8 cellular contexts compared by ENCODE assay signal in genomic region chr22:31537019-31537535, GRCh38. TPM values are rescaled to one million over a fixed set of nuclear protein-coding genes. Genes with fewer than 3 reads are reported as not detected.
DNase-seq lines count a peak whose midpoint lies in the region; ATAC-seq, FAIRE-seq and TF ChIP-seq lines count a peak whose summit lies in the region.

No MANE protein-coding gene starts in this region.

- H3K9me2 ChIP-seq in GM23338 (ENCODE audit: insufficient read depth): no peaks in the 10 kb centered on the region

- H3K27me3 Mint-ChIP-seq in GM23338 (ENCODE audit: insufficient read depth, low read depth, poor library complexity): peaks cover 5% of the 10 kb centered on the region
- no peaks in the 10 kb centered on the region for H3K27me3 Mint-ChIP-seq in activated CD8-positive, alpha-beta T cell treated with anti-CD3 and anti-CD28 coated beads, Interleukin-2, amount 10 ng/mL, durations not matched to agents 7 days and 5 days (ENCODE audit: low read depth)
- H3K27me3 Mint-ChIP-seq in naive thymus-derived CD8-positive, alpha-beta T cell: no peaks in the 10 kb centered on the region

- H3K4me1 Mint-ChIP-seq in GM23338: no peaks in the 10 kb centered on the region; the same call in 2 of the 3 replicates
- peaks cover 40% of the 10 kb centered on the region for H3K4me1 Mint-ChIP-seq in activated CD8-positive, alpha-beta T cell treated with anti-CD3 and anti-CD28 coated beads, Interleukin-2, amount 10 ng/mL, durations not matched to agents 7 days and 5 days (ENCODE audit: low read depth)
- peaks cover 13 to 36% (median 23%) of the 10 kb centered on the region in 4 donors for H3K4me1 Mint-ChIP-seq in naive thymus-derived CD8-positive, alpha-beta T cell

- H3K27ac ChIP-seq in GM23338 (ENCODE audit: low read depth): peak overlapping the region; percentile 68; the same call in 1 of the 2 replicates

- H3K36me3 Mint-ChIP-seq in GM23338 (ENCODE audit: low read depth): no peaks in the 10 kb centered on the region
- H3K36me3 Mint-ChIP-seq in activated CD8-positive, alpha-beta T cell treated with anti-CD3 and anti-CD28 coated beads, Interleukin-2, amount 10 ng/mL, durations not matched to agents 7 days and 5 days (ENCODE audit: low read depth): peaks cover 49% of the 10 kb centered on the region
- peaks cover 0 to 77% (median 8%) of the 10 kb centered on the region in 3 donors for H3K36me3 Mint-ChIP-seq in naive thymus-derived CD8-positive, alpha-beta T cell

- POLR2A ChIA-PET in activated CD8-positive, alpha-beta T cell treated with anti-CD3 and anti-CD28 coated beads, Interleukin-2, amount 10 ng/mL, durations not matched to agents 7 days and 5 days (lab: Charles Lee): interaction anchor here (1.2 kb wide), 1 partner anchor 41 kb away, joined by 4 read pairs; no protein-coding TSS in a partner anchor
- POLR2A ChIA-PET in naive thymus-derived CD8-positive, alpha-beta T cell (lab: Charles Lee): interaction anchor here (0.6 to 0.7 kb wide), 2 partner anchors 17 to 36 kb away, joined by 3 to 5 read pairs; no protein-coding TSS in a partner anchor

- H3F3A ChIP-seq in GM23338 (replicated peaks; ENCODE audit: low read depth): no peaks in the 10 kb centered on the region

- H3K4me1 ChIP-seq in GM23338 (ENCODE audit: insufficient read depth): no peaks in the 10 kb centered on the region

- H3K4me3 Mint-ChIP-seq in GM23338: no peak overlapping the region
- H3K4me3 Mint-ChIP-seq in activated CD8-positive, alpha-beta T cell treated with anti-CD3 and anti-CD28 coated beads, Interleukin-2, amount 10 ng/mL, durations not matched to agents 7 days and 5 days: no peak overlapping the region
- H3K4me3 Mint-ChIP-seq in naive thymus-derived CD8-positive, alpha-beta T cell: no peak overlapping the region

- 0 out of 2 replicates have a peak, but pooled peaks cover 3% of the 10 kb centered on the region for H4K20me1 ChIP-seq in GM23338 (replicated peaks; ENCODE audit: insufficient read depth)

- H3K36me3 ChIP-seq in GM23338 (ENCODE audit: insufficient read depth): no peaks in the 10 kb centered on the region

- no peak overlapping the region for H3K4me2 ChIP-seq in GM23338

- CTCF ChIA-PET in activated CD8-positive, alpha-beta T cell treated with anti-CD3 and anti-CD28 coated beads, Interleukin-2, amount 10 ng/mL, durations not matched to agents 7 days and 5 days (lab: Charles Lee): interaction anchor here (1.1 to 3.6 kb wide), 8 partner anchors 8 to 85 kb away, joined by 3 to 11 read pairs (median 4); no protein-coding TSS in a partner anchor

- no peak; the same call in 2 of the 3 replicates for ATAC-seq in GM23338
- peak; percentile 50 for ATAC-seq in activated CD8-positive, alpha-beta T cell treated with anti-CD3 and anti-CD28 coated beads, Interleukin-2, amount 10 ng/mL, durations not matched to agents 7 days and 5 days
- ATAC-seq in naive thymus-derived CD8-positive, alpha-beta T cell: no peak

- no peaks in the 10 kb centered on the region for H3K79me2 ChIP-seq in GM23338 (replicated peaks; ENCODE audit: insufficient read depth)

- no peak for TF ChIP-seq POLR2A in GM12891 (IDR thresholded peaks at IDR 0.05; ENCODE audit: low read depth, low read length)

- no peaks in the 10 kb centered on the region for H3K27me3 ChIP-seq in GM23338 (ENCODE audit: insufficient read depth)

- no peak overlapping the region for H3K4me3 ChIP-seq in GM23338

- no peak for DNase-seq in GM12891 (ENCODE audit: insufficient read length, low spot score)
- no peak for DNase-seq in GM23338 (ENCODE audit: low spot score)
- no peak for DNase-seq in activated CD8-positive, alpha-beta T cell treated with anti-CD3 and anti-CD28 coated beads, Interleukin-2, amount 10 ng/mL, durations not matched to agents 7 days and 5 days
- no peak for DNase-seq in naive thymus-derived CD8-positive, alpha-beta T cell
- no peak for DNase-seq in DMS79 (lab: John Stamatoyannopoulos, UW)
- no peak for DNase-seq in Kasumi-1 (lab: John Stamatoyannopoulos, UW)
- no peak for DNase-seq in T1000 (lab: John Stamatoyannopoulos, UW)
- no peak for DNase-seq in SKM-1 (lab: John Stamatoyannopoulos, UW; ENCODE audit: unreplicated experiment)

- no peak overlapping the region for H2AFZ ChIP-seq in GM23338

- no peak overlapping the region for H3K27ac Mint-ChIP-seq in GM23338
- H3K27ac Mint-ChIP-seq in activated CD8-positive, alpha-beta T cell treated with anti-CD3 and anti-CD28 coated beads, Interleukin-2, amount 10 ng/mL, durations not matched to agents 7 days and 5 days: peak overlapping the region; percentile 82
- H3K27ac Mint-ChIP-seq in naive thymus-derived CD8-positive, alpha-beta T cell: peak overlapping the region in 9 of 10 donors; percentile 11 to 82 (median 46)

- H3K9me3 Mint-ChIP-seq in GM23338: no peaks in the 10 kb centered on the region
- H3K9me3 Mint-ChIP-seq in activated CD8-positive, alpha-beta T cell treated with anti-CD3 and anti-CD28 coated beads, Interleukin-2, amount 10 ng/mL, durations not matched to agents 7 days and 5 days (ENCODE audit: insufficient read depth): no peaks in the 10 kb centered on the region
- no peaks in the 10 kb centered on the region for H3K9me3 Mint-ChIP-seq in naive thymus-derived CD8-positive, alpha-beta T cell

- no peak for TF ChIP-seq CTCF in GM23338 (conservative IDR thresholded peaks at IDR 0.05; ENCODE audit: low read depth in 2 of 2)

- FAIRE-seq in GM12891 (lab: Jason Lieb, UNC): peak; percentile 5

TF ChIP-seq in GM12891, 5 proteins besides CTCF, POLR2A, EP300 and RAD21:
- TF ChIP-seq PAX5 (IDR thresholded peaks at IDR 0.05; ENCODE audit: insufficient read depth, low read length, severe bottlenecking) (no peak), POU2F2 (IDR thresholded peaks at IDR 0.05; ENCODE audit: low read depth, low read length) (no peak), POLR2AphosphoS5 (IDR thresholded peaks at IDR 0.05; ENCODE audit: low read depth, low read length) (no peak), SPI1 (IDR thresholded peaks at IDR 0.05; ENCODE audit: low read depth, low read length) (no peak), TAF1 (IDR thresholded peaks at IDR 0.05; ENCODE audit: low read depth, low read length) (no peak)

TF ChIP-seq in GM23338, 12 proteins besides CTCF, POLR2A, EP300 and RAD21:
- no peak for TF ChIP-seq CREB1 (CRISPR knock-in tag; IDR thresholded peaks at IDR 0.05; ENCODE audit: low read depth)
- no peak for TF ChIP-seq ZNF114 (CRISPR knock-in tag; IDR thresholded peaks at IDR 0.05)

RNA-seq across cellular contexts. Expression of gene SFI1, which starts 40.7 kb away (rescaled TPM):
- 34.8 TPM for polyA plus RNA-seq in GM12891 (2012; ENCODE audit: low read depth, missing spikeins)
- 23.8 and 25.6 TPM in 2 replicates for total RNA-seq in GM23338 (2014; rRNA removed; shearing (Covaris generic))
- 16.7 and 17.4 TPM in 2 replicates for polyA plus RNA-seq in GM23338 (2016; fragmentation: Nextera tagmentation; extraction: Ambion mirVana)
- 100 to 1,000 TPM; 136 to 141 TPM for total RNA-seq in activated CD8-positive, alpha-beta T cell treated with anti-CD3 and anti-CD28 coated beads, Interleukin-2, amount 10 ng/mL, durations not matched to agents 7 days and 5 days
- 100 to 1,000 TPM; 368 to 371 TPM for total RNA-seq in naive thymus-derived CD8-positive, alpha-beta T cell
- polyA plus RNA-seq in naive thymus-derived CD8-positive, alpha-beta T cell: 10 to 100 TPM; 23.1 to 49.8 (median 36.5) TPM

RNA-seq across cellular contexts. Expression of gene EIF4ENIF1, which starts 47.4 kb away (rescaled TPM):
- 18.9 TPM for polyA plus RNA-seq in GM12891 (2012; ENCODE audit: low read depth, missing spikeins)
- total RNA-seq in GM23338 (2014; rRNA removed; shearing (Covaris generic)): 10.8 and 13.5 TPM in 2 replicates
- polyA plus RNA-seq in GM23338 (2016; fragmentation: Nextera tagmentation; extraction: Ambion mirVana): 13.1 and 13.4 TPM in 2 replicates
- total RNA-seq in activated CD8-positive, alpha-beta T cell treated with anti-CD3 and anti-CD28 coated beads, Interleukin-2, amount 10 ng/mL, durations not matched to agents 7 days and 5 days: 10 to 100 TPM; 34.6 to 39.3 TPM
- total RNA-seq in naive thymus-derived CD8-positive, alpha-beta T cell: 10 to 100 TPM; 29.5 to 36.6 TPM
- polyA plus RNA-seq in naive thymus-derived CD8-positive, alpha-beta T cell: 10 to 100 TPM in 1 of 3 donors, 1 to 10 TPM in 2; 6.2 to 13.4 (median 7.7) TPM
